28 cellular contexts compared by ENCODE assay signal in genomic region chr12:28184378-28184777, GRCh38.
"Had no signal": no experiment of that assay in that cellular context is flagged by ENCODE, and none has a peak within 500 bp of the region (broad histone marks: within the 10 kb centered on the region; RNA-seq: fewer than 3 reads in every experiment).

No MANE protein-coding gene starts in this region.

- DNase-seq: activated CD4-positive, alpha-beta T cell treated with anti-CD3 and anti-CD28 coated beads for 48 hours; activated CD4-positive, alpha-beta T cell treated with anti-CD3 and anti-CD28 coated beads, Interleukin-2, amount 50 U/mL, for 1 hour; activated CD4-positive, alpha-beta T cell treated with anti-CD3 and anti-CD28 coated beads, Interleukin-2, amount 50 U/mL, for 48 hours; activated CD8-positive, alpha-beta memory T cell treated with anti-CD3 and anti-CD28 coated beads for 24 hours; activated CD8-positive, alpha-beta T cell treated with anti-CD3 and anti-CD28 coated beads for 36 hours; activated effector memory CD4-positive, alpha-beta T cell treated with Interleukin-2 at 50 U/mL for 16 hours; activated gamma-delta T cell treated with Interleukin-2 at 50 U/mL for 16 hours; activated naive CD4-positive, alpha-beta T cell treated with anti-CD3 and anti-CD28 coated beads, Interleukin-2, amount 50 U/mL, for 16 hours; activated naive CD4-positive, alpha-beta T cell treated with Interleukin-2 at 50 U/mL for 16 hours; activated T-cell treated with anti-CD3 and anti-CD28 coated beads, Interleukin-2, amount 50 U/mL, for 4 hours; amniotic stem cell; anterior cingulate cortex; brain microvascular endothelial cell; caudate nucleus; cortex of kidney; dermis blood vessel endothelial cell; effector CD4-positive, alpha-beta T cell; effector memory CD8-positive, alpha-beta T cell; foreskin keratinocyte; gastrocnemius medialis; glutamatergic neuron; heart left ventricle had no signal

- H3K4me3 ChIP-seq: esophagus muscularis mucosa, gastrocnemius medialis, heart left ventricle had no signal

- ATAC-seq: activated CD8-positive, alpha-beta T cell treated with anti-CD3 and anti-CD28 coated beads for 36 hours; activated T-cell treated with anti-CD3 and anti-CD28 coated beads, Interleukin-2, amount 50 U/mL, for 4 hours; activated T-helper 17 cell treated with anti-CD3 and anti-CD28 coated beads, Interleukin-2, amount 50 U/mL, for 72 hours; effector memory CD8-positive, alpha-beta T cell; foreskin keratinocyte; gastrocnemius medialis; heart left ventricle; WTC11 had no signal

- FAIRE-seq: astrocyte, colon, TTC549 had no signal
